19 cellular contexts compared by ENCODE assay signal in genomic region chr11:83166193-83166866, GRCh38. TPM values are rescaled to one million over a fixed set of nuclear protein-coding genes. Genes with fewer than 3 reads are reported as not detected.
A peak's percentile ranks its signal among the peaks of the same experiment; 100 is the strongest.
DNase-seq lines count a peak whose midpoint lies in the region; ATAC-seq and TF ChIP-seq lines count a peak whose summit lies in the region.
"Had no signal": no experiment of that assay in that cellular context is flagged by ENCODE, and none has a peak within 500 bp of the region (broad histone marks: within the 10 kb centered on the region; RNA-seq: fewer than 3 reads in every experiment).

No MANE protein-coding gene starts in this region.

- H3K9ac ChIP-seq in DND-41 (ENCODE audit: low read depth, low read length) = no peak overlapping the region

- H3K36me3 ChIP-seq in DND-41 (ENCODE audit: insufficient read depth, low read length) (peaks cover 99% of the 10 kb centered on the region), sigmoid colon (peaks cover 11 to 79% (median 22%) of the 10 kb centered on the region in 4 donors)

- H3K4me1 Mint-ChIP-seq in activated T-cell treated with anti-CD3 and anti-CD28 coated beads, Interleukin-2, amount 50 U/mL, for 24 hours (ENCODE audit: low read depth) = peaks cover 82% of the 10 kb centered on the region
- H3K4me1 Mint-ChIP-seq in T-helper 17 cell = peaks cover 58% of the 10 kb centered on the region
- H3K4me1 Mint-ChIP-seq in naive B cell = peaks cover 49 to 67% (median 60%) of the 10 kb centered on the region in 3 donors

- intact Hi-C loops in sigmoid colon (cut with DNase I) = no loop called here

- H3K9me3 Mint-ChIP-seq in activated T-cell treated with anti-CD3 and anti-CD28 coated beads, Interleukin-2, amount 50 U/mL, for 24 hours = no peaks in the 10 kb centered on the region
- no peaks in the 10 kb centered on the region for H3K9me3 Mint-ChIP-seq in naive B cell
- H3K9me3 Mint-ChIP-seq: GM23338 had no signal

- WGBS in sigmoid colon, 2 donors = 97 to 98% methylated on average over 11 of the region's 11 CpGs

- DNase-seq in activated T-cell treated with anti-CD3 and anti-CD28 coated beads, Interleukin-2, amount 50 U/mL, for 24 hours = no peak
- DNase-seq in activated T-cell treated with anti-CD3 and anti-CD28 coated beads, Interleukin-2, amount 50 U/mL, for 1 hour = no peak
- DNase-seq in DND-41 (no peak), T-helper 17 cell (no peak), naive B cell (no peak), sigmoid colon (no peak)
- no peak for DNase-seq in central memory CD4-positive, alpha-beta T cell
- DNase-seq: activated CD4-positive, alpha-beta T cell treated with anti-CD3 and anti-CD28 coated beads for 48 hours; anterior cingulate cortex; foreskin keratinocyte; hypothalamus; KG1; midbrain; NCI-H1092; NCI-H2081; NCI-H526; T-helper 9 cell had no signal

- H3K4me1 ChIP-seq in DND-41 (ENCODE audit: insufficient read depth, low read length) = peaks cover 73% of the 10 kb centered on the region
- H3K4me1 ChIP-seq in sigmoid colon = peaks cover 0 to 45% (median 39%) of the 10 kb centered on the region in 4 donors

- H3K4me3 ChIP-seq in DND-41 (ENCODE audit: low read depth in 1 of 2, low read length in 2 of 2) (no peak overlapping the region), sigmoid colon (no peak overlapping the region)
- H3K4me3 ChIP-seq: GM23338 had no signal

- H3K27me3 Mint-ChIP-seq in activated T-cell treated with anti-CD3 and anti-CD28 coated beads, Interleukin-2, amount 50 U/mL, for 24 hours = no peaks in the 10 kb centered on the region
- H3K27me3 Mint-ChIP-seq in T-helper 17 cell (no peaks in the 10 kb centered on the region), naive B cell (no peaks in the 10 kb centered on the region)

- peaks cover 100% of the 10 kb centered on the region for H3K79me2 ChIP-seq in DND-41 (ENCODE audit: insufficient read depth, low read length)

- no peaks in the 10 kb centered on the region for H3K9me3 ChIP-seq in DND-41 (ENCODE audit: insufficient read depth, low read length, severe bottlenecking)
- peaks cover 3% of the 10 kb centered on the region for H3K9me3 ChIP-seq in T-helper 17 cell (ENCODE audit: control insufficient read depth, low read length, poor library complexity, severe bottlenecking)
- H3K9me3 ChIP-seq in sigmoid colon = no peaks in the 10 kb centered on the region

- peak overlapping the region; percentile 35; the same call in 1 of the 2 replicates for H3K4me2 ChIP-seq in DND-41 (ENCODE audit: insufficient read depth, low read length)
- H3K4me2 ChIP-seq: GM23338 had no signal

- H3K27ac Mint-ChIP-seq in activated T-cell treated with anti-CD3 and anti-CD28 coated beads, Interleukin-2, amount 50 U/mL, for 24 hours = peak overlapping the region; percentile 16
- H3K27ac Mint-ChIP-seq in T-helper 17 cell (peak overlapping the region; percentile 60), naive B cell (peak overlapping the region in 5 of 6 donors; percentile 43 to 76 (median 67))
- H3K27ac Mint-ChIP-seq: GM23338 had no signal

- TF ChIP-seq POLR2A in sigmoid colon (IDR thresholded peaks at IDR 0.05) = no peak

- no peak overlapping the region for H2AFZ ChIP-seq in DND-41 (ENCODE audit: low read depth, low read length)
- H2AFZ ChIP-seq: GM23338 had no signal

- TF ChIP-seq EP300 in sigmoid colon (IDR thresholded peaks at IDR 0.05) = no peak

- peaks cover 50% of the 10 kb centered on the region for H4K20me1 ChIP-seq in DND-41 (ENCODE audit: insufficient read depth, low read length)

- no peak overlapping the region for H3K4me3 Mint-ChIP-seq in activated T-cell treated with anti-CD3 and anti-CD28 coated beads, Interleukin-2, amount 50 U/mL, for 24 hours
- no peak overlapping the region for H3K4me3 Mint-ChIP-seq in T-helper 17 cell
- peak overlapping the region in 2 of 8 donors; percentile 5 to 54 for H3K4me3 Mint-ChIP-seq in naive B cell
- H3K4me3 Mint-ChIP-seq: GM23338 had no signal

- ATAC-seq in DND-41 (ENCODE audit: insufficient read depth, low read depth) = no peak
- ATAC-seq in T-helper 17 cell = no peak
- ATAC-seq in naive B cell (ENCODE audit: low read depth in 2 of 2) = no peak
- ATAC-seq in HG03342 (IDR thresholded peaks at IDR 0.05; ENCODE audit: unreplicated experiment) = no peak
- ATAC-seq: foreskin keratinocyte, GM23338 had no signal

- no peak for TF ChIP-seq CTCF in DND-41 (IDR thresholded peaks at IDR 0.05; ENCODE audit: borderline replicate concordance, extremely low read depth, low read length, poor library complexity, severe bottlenecking)
- no peak for TF ChIP-seq CTCF in sigmoid colon (IDR thresholded peaks at IDR 0.05)

- H3K27ac ChIP-seq in DND-41 (ENCODE audit: low read length) = no peak overlapping the region
- no peak overlapping the region for H3K27ac ChIP-seq in sigmoid colon
- H3K27ac ChIP-seq: foreskin keratinocyte had no signal

- peaks cover 95% of the 10 kb centered on the region for H3K36me3 Mint-ChIP-seq in activated T-cell treated with anti-CD3 and anti-CD28 coated beads, Interleukin-2, amount 50 U/mL, for 24 hours (ENCODE audit: low read depth)
- peaks cover 16% of the 10 kb centered on the region for H3K36me3 Mint-ChIP-seq in T-helper 17 cell (ENCODE audit: low read depth)
- H3K36me3 Mint-ChIP-seq in naive B cell = peaks cover 30 to 34% of the 10 kb centered on the region in 2 donors

- no peaks in the 10 kb centered on the region for H3K27me3 ChIP-seq in DND-41 (ENCODE audit: insufficient read depth, low read length, poor library complexity)
- no peaks in the 10 kb centered on the region for H3K27me3 ChIP-seq in sigmoid colon
- H3K27me3 ChIP-seq: foreskin keratinocyte had no signal

RNA-seq across cellular contexts. Expression of gene PCF11, which starts 9.4 kb away (rescaled TPM):
- 100 to 1,000 TPM; 152 to 153 TPM for total RNA-seq in T-helper 17 cell
- polyA plus RNA-seq in naive B cell (ENCODE audit: low read depth in 6 of 6) = 10 to 100 TPM; 14.8 to 60.0 (median 39.6) TPM
- total RNA-seq in sigmoid colon = 10 to 100 TPM; 62.0 to 78.2 (median 66.3) TPM
- polyA plus RNA-seq in sigmoid colon = 10 to 100 TPM; 12.7 to 34.4 (median 13.2) TPM

RNA-seq across cellular contexts. Expression of gene ANKRD42, which starts 27.2 kb away (rescaled TPM):
- total RNA-seq in T-helper 17 cell (10 to 100 TPM in 1 of 2 donors, 1 to 10 TPM in 1; 7.5 to 10.3 TPM), sigmoid colon (10 to 100 TPM in 3 of 4 donors, 1 to 10 TPM in 1; 9.6 to 12.2 (median 11.0) TPM)
- polyA plus RNA-seq in naive B cell (ENCODE audit: low read depth in 6 of 6) (10 to 100 TPM in 1 of 6 donors, 1 to 10 TPM in 5; 6.1 to 12.7 (median 7.5) TPM), sigmoid colon (1 to 10 TPM; 4.2 to 5.4 (median 5.3) TPM)

Comparison
In these comparisons a context has a peak if more than half of its experiments do, and no peak if none do; other contexts are left out.
1. H3K27ac Mint-ChIP-seq: peak in every context shown above with its lines; median percentile 67 in naive B cell; 60 in T-helper 17 cell; 16 in activated T-cell treated with anti-CD3 and anti-CD28 coated beads, Interleukin-2, amount 50 U/mL, for 24 hours.